1 cellular context compared by ENCODE assay signal in the genomic region with DNA sequence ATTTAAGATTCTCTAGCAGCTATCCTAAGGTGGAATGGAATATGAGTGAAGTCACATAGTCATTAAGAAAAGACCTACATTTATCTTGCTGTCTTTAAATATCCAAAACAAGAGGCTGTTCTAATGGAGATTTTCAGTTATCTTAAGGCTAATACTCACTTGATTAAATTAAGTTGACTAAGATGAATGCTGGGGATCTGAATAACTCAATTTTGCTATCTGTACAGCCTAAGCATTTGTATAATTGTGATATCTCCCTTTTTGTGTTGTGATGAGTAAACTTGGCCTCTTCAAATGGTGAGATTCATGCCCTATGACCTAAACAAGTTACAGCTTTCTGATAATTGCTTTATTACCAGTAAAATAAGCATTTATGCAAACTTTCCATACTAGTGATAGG.
A peak's percentile ranks its signal among the peaks of the same experiment; 100 is the strongest.
TF ChIP-seq lines count a peak whose summit lies in the region.

No MANE protein-coding gene starts in this region.

TF ChIP-seq in SK-N-SH, 30 proteins besides CTCF, POLR2A, EP300 and RAD21 (continued from another document):
- TF ChIP-seq, protein P1, sequence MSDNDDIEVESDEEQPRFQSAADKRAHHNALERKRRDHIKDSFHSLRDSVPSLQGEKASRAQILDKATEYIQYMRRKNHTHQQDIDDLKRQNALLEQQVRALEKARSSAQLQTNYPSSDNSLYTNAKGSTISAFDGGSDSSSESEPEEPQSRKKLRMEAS (IDR thresholded peaks at IDR 0.05; ENCODE audit: low read depth) = no peak
- TF ChIP-seq, protein P2, sequence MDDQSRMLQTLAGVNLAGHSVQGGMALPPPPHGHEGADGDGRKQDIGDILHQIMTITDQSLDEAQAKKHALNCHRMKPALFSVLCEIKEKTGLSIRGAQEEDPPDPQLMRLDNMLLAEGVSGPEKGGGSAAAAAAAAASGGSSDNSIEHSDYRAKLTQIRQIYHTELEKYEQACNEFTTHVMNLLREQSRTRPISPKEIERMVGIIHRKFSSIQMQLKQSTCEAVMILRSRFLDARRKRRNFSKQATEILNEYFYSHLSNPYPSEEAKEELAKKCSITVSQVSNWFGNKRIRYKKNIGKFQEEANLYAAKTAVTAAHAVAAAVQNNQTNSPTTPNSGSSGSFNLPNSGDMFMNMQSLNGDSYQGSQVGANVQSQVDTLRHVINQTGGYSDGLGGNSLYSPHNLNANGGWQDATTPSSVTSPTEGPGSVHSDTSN (IDR thresholded peaks at IDR 0.05) = peak; percentile 33; the same call in 1 of the 2 replicates
- TF ChIP-seq MEF2A (IDR thresholded peaks at IDR 0.05; ENCODE audit: borderline replicate concordance, low read depth) (no peak), RCOR1 (IDR thresholded peaks at IDR 0.05; ENCODE audit: low read length) (peak; percentile 87; the same call in 1 of the 2 replicates), TCF12 (IDR thresholded peaks at IDR 0.05) (peak; percentile 21; the same call in 1 of the 2 replicates), FOXJ3 (CRISPR knock-in tag; IDR thresholded peaks at IDR 0.05) (peak; percentile 60; the same call in 1 of the 2 replicates), JUND (IDR thresholded peaks at IDR 0.05) (no peak), FOXM1 (IDR thresholded peaks at IDR 0.05; ENCODE audit: low read depth) (no peak), MXI1 (IDR thresholded peaks at IDR 0.05; ENCODE audit: low read depth, low read length) (no peak), TAF1 (IDR thresholded peaks at IDR 0.05; ENCODE audit: borderline replicate concordance, low read depth, low read length) (no peak), EZH2phosphoT487 (IDR thresholded peaks at IDR 0.05; ENCODE audit: borderline replicate concordance, low read depth) (no peak), NFIC (IDR thresholded peaks at IDR 0.05; ENCODE audit: borderline replicate concordance) (no peak), FOSL2 (IDR thresholded peaks at IDR 0.05; ENCODE audit: borderline replicate concordance, low read depth) (no peak), ELF1 (IDR thresholded peaks at IDR 0.05) (no peak), SMC3 (IDR thresholded peaks at IDR 0.05; ENCODE audit: low read depth, low read length) (no peak), TEAD4 (IDR thresholded peaks at IDR 0.05; ENCODE audit: borderline replicate concordance, insufficient read depth) (peak; percentile 52; the same call in 1 of the 2 replicates), RXRA (IDR thresholded peaks at IDR 0.05; ENCODE audit: borderline replicate concordance, low read depth) (no peak)
- TF ChIP-seq, protein P3, sequence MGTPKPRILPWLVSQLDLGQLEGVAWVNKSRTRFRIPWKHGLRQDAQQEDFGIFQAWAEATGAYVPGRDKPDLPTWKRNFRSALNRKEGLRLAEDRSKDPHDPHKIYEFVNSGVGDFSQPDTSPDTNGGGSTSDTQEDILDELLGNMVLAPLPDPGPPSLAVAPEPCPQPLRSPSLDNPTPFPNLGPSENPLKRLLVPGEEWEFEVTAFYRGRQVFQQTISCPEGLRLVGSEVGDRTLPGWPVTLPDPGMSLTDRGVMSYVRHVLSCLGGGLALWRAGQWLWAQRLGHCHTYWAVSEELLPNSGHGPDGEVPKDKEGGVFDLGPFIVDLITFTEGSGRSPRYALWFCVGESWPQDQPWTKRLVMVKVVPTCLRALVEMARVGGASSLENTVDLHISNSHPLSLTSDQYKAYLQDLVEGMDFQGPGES (IDR thresholded peaks at IDR 0.05; ENCODE audit: low read depth, low read length) = no peak
- TF ChIP-seq, protein P4, sequence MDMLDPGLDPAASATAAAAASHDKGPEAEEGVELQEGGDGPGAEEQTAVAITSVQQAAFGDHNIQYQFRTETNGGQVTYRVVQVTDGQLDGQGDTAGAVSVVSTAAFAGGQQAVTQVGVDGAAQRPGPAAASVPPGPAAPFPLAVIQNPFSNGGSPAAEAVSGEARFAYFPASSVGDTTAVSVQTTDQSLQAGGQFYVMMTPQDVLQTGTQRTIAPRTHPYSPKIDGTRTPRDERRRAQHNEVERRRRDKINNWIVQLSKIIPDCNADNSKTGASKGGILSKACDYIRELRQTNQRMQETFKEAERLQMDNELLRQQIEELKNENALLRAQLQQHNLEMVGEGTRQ (IDR thresholded peaks at IDR 0.05; ENCODE audit: borderline replicate concordance, low read depth, low read length) = no peak
